In the genomic region with DNA sequence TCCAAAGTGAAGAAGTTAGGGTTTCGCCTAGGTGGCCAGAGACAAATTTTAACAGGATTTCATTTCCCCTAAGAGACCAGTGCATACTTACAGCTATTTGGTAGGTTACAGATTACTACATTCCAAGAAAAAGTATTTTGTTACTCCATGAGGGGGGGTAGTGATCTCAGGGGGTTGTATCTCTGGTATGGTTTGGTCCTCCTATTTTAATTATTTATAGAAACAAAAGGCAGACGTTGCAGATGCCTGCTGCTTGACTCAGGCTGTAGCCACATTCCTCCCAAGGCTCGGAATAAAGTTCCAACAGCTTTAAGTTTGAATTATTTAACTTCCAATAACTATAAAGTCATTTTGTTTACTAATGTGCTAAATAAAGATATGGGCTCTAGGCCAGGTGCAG, we compare ENCODE assay signal across 8 cellular contexts. TPM values are rescaled to one million over a fixed set of nuclear protein-coding genes. Genes with fewer than 3 reads are reported as not detected.
A peak's percentile ranks its signal among the peaks of the same experiment; 100 is the strongest.
DNase-seq lines count a peak whose midpoint lies in the region; ATAC-seq and TF ChIP-seq lines count a peak whose summit lies in the region.

No MANE protein-coding gene starts in this region.

- no peak for ATAC-seq in effector memory CD8-positive, alpha-beta T cell (replicated peaks)
- no peak for ATAC-seq in GM19023 (IDR thresholded peaks at IDR 0.05; ENCODE audit: unreplicated experiment)

- peaks cover 17% of the 10 kb centered on the region for H3K36me3 Mint-ChIP-seq in effector memory CD8-positive, alpha-beta T cell (ENCODE audit: insufficient read depth)
- H3K36me3 Mint-ChIP-seq in neural crest cell (ENCODE audit: low read depth): peaks cover 10% of the 10 kb centered on the region

- no peaks in the 10 kb centered on the region for H3K9me3 ChIP-seq in NT2/D1 (ENCODE audit: insufficient read depth, low read length)
- H3K9me3 ChIP-seq in colonic mucosa: no peaks in the 10 kb centered on the region

- intact Hi-C loops in colonic mucosa (cut with DNase I): no loop called here

- H3K27me3 ChIP-seq in NT2/D1 (ENCODE audit: insufficient read depth, insufficient read length) (no peaks in the 10 kb centered on the region), colonic mucosa (no peaks in the 10 kb centered on the region)

- no peak overlapping the region for H3K27ac ChIP-seq in colonic mucosa

- H3K9ac ChIP-seq in NT2/D1 (ENCODE audit: insufficient read length, low read depth) (peak overlapping the region; percentile 95), colonic mucosa (ENCODE audit: low read depth in 2 of 2, low read length in 2 of 2) (no peak overlapping the region)

- H3K27me3 Mint-ChIP-seq in effector memory CD8-positive, alpha-beta T cell: no peaks in the 10 kb centered on the region
- H3K27me3 Mint-ChIP-seq in neural crest cell (ENCODE audit: low read depth): no peaks in the 10 kb centered on the region

- H3K9me3 Mint-ChIP-seq in effector memory CD8-positive, alpha-beta T cell: no peaks in the 10 kb centered on the region
- no peaks in the 10 kb centered on the region for H3K9me3 Mint-ChIP-seq in neural crest cell

- peaks cover 13 to 18% of the 10 kb centered on the region in 2 donors for H3K4me1 Mint-ChIP-seq in effector memory CD8-positive, alpha-beta T cell (ENCODE audit: low read depth in 2 of 2)
- peaks cover 37% of the 10 kb centered on the region for H3K4me1 Mint-ChIP-seq in neural crest cell

- H3K4me3 ChIP-seq in NT2/D1 (ENCODE audit: insufficient read length, low read depth): peak overlapping the region; percentile 89
- H3K4me3 ChIP-seq in colonic mucosa: no peak overlapping the region

- H3K4me1 ChIP-seq in NT2/D1 (ENCODE audit: insufficient read depth, insufficient read length): no peaks in the 10 kb centered on the region
- H3K4me1 ChIP-seq in colonic mucosa: no peaks in the 10 kb centered on the region

- H3K27ac Mint-ChIP-seq in effector memory CD8-positive, alpha-beta T cell: peak overlapping the region in 1 of 2 donors; percentile 99
- H3K27ac Mint-ChIP-seq in neural crest cell (ENCODE audit: unreplicated experiment): peak overlapping the region; percentile 97

- DNase-seq in EL (peak; percentile 86), NT2/D1 (ENCODE audit: low read depth, low spot score) (no peak), neural crest cell (ENCODE audit: low read depth, low spot score) (no peak), NOMO-1 treated with DMSO at 0.1 percent for 48 hours (lab: John Stamatoyannopoulos, UW; ENCODE audit: unreplicated experiment) (no peak), colonic mucosa (no peak), SIG-M5 (lab: John Stamatoyannopoulos, UW) (no peak)
- no peak for DNase-seq in effector memory CD8-positive, alpha-beta T cell

- TF ChIP-seq CTCF in neural crest cell (conservative IDR thresholded peaks at IDR 0.05) (no peak), colonic mucosa (IDR thresholded peaks at IDR 0.05) (no peak)

- H3K36me3 ChIP-seq in NT2/D1 (ENCODE audit: insufficient read depth, insufficient read length, low read length) (peaks cover 26% of the 10 kb centered on the region), colonic mucosa (no peaks in the 10 kb centered on the region)

- H3K4me3 Mint-ChIP-seq in effector memory CD8-positive, alpha-beta T cell: peak overlapping the region; percentile 98 to 100
- H3K4me3 Mint-ChIP-seq in neural crest cell: peak overlapping the region; percentile 97

RNA-seq across cellular contexts. Expression of a gene that starts 1.3 kb away (rescaled TPM):
- 39.0 and 47.4 TPM in 2 replicates for total RNA-seq in neural crest cell
- 10 to 100 TPM in 1 of 2 donors, 1 to 10 TPM in 1; 7.5 to 16.6 TPM for total RNA-seq in colonic mucosa

RNA-seq across cellular contexts. Expression of a gene that starts 51.4 kb away (rescaled TPM):
- total RNA-seq in neural crest cell (175 and 180 TPM in 2 replicates), colonic mucosa (100 to 1,000 TPM in 1 of 2 donors, 10 to 100 TPM in 1; 43.1 to 134 TPM)

RNA-seq across cellular contexts. Expression of a gene that starts 51.8 kb away (rescaled TPM):
- 38.4 and 45.7 TPM in 2 replicates for total RNA-seq in neural crest cell
- total RNA-seq in colonic mucosa: 10 to 100 TPM; 13.1 to 13.8 TPM
